ENCODE assay signal across 24 cellular contexts in genomic region chr2:121098556-121098955, GRCh38.
"Had no signal": no experiment of that assay in that cellular context is flagged by ENCODE, and none has a peak within 500 bp of the region (broad histone marks: within the 10 kb centered on the region; RNA-seq: fewer than 3 reads in every experiment).

No MANE protein-coding gene starts in this region.

- H3K4me3 ChIP-seq: esophagus squamous epithelium, gastroesophageal sphincter had no signal

- H3K9me3 ChIP-seq: esophagus squamous epithelium, gastroesophageal sphincter had no signal

- H3K27me3 Mint-ChIP-seq: activated CD4-positive, alpha-beta T cell treated with anti-CD3 and anti-CD28 coated beads, Interleukin-2, amount 10 ng/mL, durations not matched to agents 24 days and 14 days; activated naive CD8-positive, alpha-beta T cell had no signal

- H3K4me3 Mint-ChIP-seq: activated CD4-positive, alpha-beta memory T cell treated with anti-CD3 and anti-CD28 coated beads for 36 hours; activated CD4-positive, alpha-beta T cell treated with anti-CD3 and anti-CD28 coated beads for 36 hours; activated CD4-positive, alpha-beta T cell treated with anti-CD3 and anti-CD28 coated beads, Interleukin-2, amount 10 ng/mL, durations not matched to agents 24 days and 14 days; activated CD8-positive, alpha-beta memory T cell treated with anti-CD3 and anti-CD28 coated beads, Interleukin-2, amount 10 ng/mL, durations not matched to agents 7 days and 5 days; activated CD8-positive, alpha-beta T cell treated with anti-CD3 and anti-CD28 coated beads, Interleukin-2, amount 10 ng/mL, durations not matched to agents 7 days and 5 days; activated naive CD8-positive, alpha-beta T cell; activated T-helper 1 cell treated with anti-CD3 and anti-CD28 coated beads, Interleukin-12 subunit alpha, Interleukin-12 subunit beta, Interleukin-2, Interleukin-4 antibody, amounts not matched to agents 30 ng/mL and 10 ng/mL and 1 ng/mL, durations not matched to agents 14 hours and 24 hours and 36 hours had no signal

- H3K9me3 Mint-ChIP-seq: activated CD4-positive, alpha-beta memory T cell treated with anti-CD3 and anti-CD28 coated beads for 36 hours; activated CD4-positive, alpha-beta T cell treated with anti-CD3 and anti-CD28 coated beads, Interleukin-2, amount 10 ng/mL, durations not matched to agents 24 days and 14 days; activated T-helper 1 cell treated with anti-CD3 and anti-CD28 coated beads, Interleukin-12 subunit alpha, Interleukin-12 subunit beta, Interleukin-2, Interleukin-4 antibody, amounts not matched to agents 30 ng/mL and 10 ng/mL and 1 ng/mL, durations not matched to agents 14 hours and 24 hours and 36 hours; activated T-helper 2 cell treated with anti-CD3 and anti-CD28 coated beads, Interferon-gamma antibody, Interleukin-2, Interleukin-4, amounts not matched to agents 10 μg/mL and 5 μg/mL and 100 μg/mL, durations not matched to agents 14 hours and 24 hours and 36 hours had no signal

- ATAC-seq: activated CD4-positive, alpha-beta T cell treated with anti-CD3 and anti-CD28 coated beads for 36 hours; activated CD8-positive, alpha-beta memory T cell treated with anti-CD3 and anti-CD28 coated beads, Interleukin-2, amount 10 ng/mL, durations not matched to agents 7 days and 5 days; activated CD8-positive, alpha-beta T cell treated with anti-CD3 and anti-CD28 coated beads, Interleukin-2, amount 10 ng/mL, durations not matched to agents 7 days and 5 days; gastroesophageal sphincter had no signal

- DNase-seq: activated CD4-positive, alpha-beta memory T cell treated with anti-CD3 and anti-CD28 coated beads for 36 hours; activated CD4-positive, alpha-beta T cell treated with anti-CD3 and anti-CD28 coated beads for 36 hours; activated CD4-positive, alpha-beta T cell treated with anti-CD3 and anti-CD28 coated beads, Interleukin-2, amount 10 ng/mL, durations not matched to agents 24 days and 14 days; activated CD4-positive, CD25-positive, alpha-beta regulatory T cell; activated CD4-positive, CD25-positive, alpha-beta regulatory T cell treated with anti-CD3 and anti-CD28 coated beads, Interleukin-2, amount 50 U/mL, for 72 hours; activated CD8-positive, alpha-beta memory T cell treated with anti-CD3 and anti-CD28 coated beads, Interleukin-2, amount 10 ng/mL, durations not matched to agents 7 days and 5 days; activated CD8-positive, alpha-beta memory T cell treated with anti-CD3 and anti-CD28 coated beads, Interleukin-2, amount 50 U/mL, for 4 hours; activated CD8-positive, alpha-beta T cell treated with anti-CD3 and anti-CD28 coated beads, Interleukin-2, amount 10 ng/mL, durations not matched to agents 7 days and 5 days; activated effector memory CD4-positive, alpha-beta T cell treated with anti-CD3 and anti-CD28 coated beads, Interleukin-2, amount 50 U/mL, for 16 hours; activated naive CD4-positive, alpha-beta T cell treated with anti-CD3 and anti-CD28 coated beads, Interleukin-2, amount 50 U/mL, for 16 hours; activated T-cell treated with anti-CD3 and anti-CD28 coated beads, Interleukin-2, amount 50 U/mL, for 1 hour; activated T-cell treated with anti-CD3 and anti-CD28 coated beads, Interleukin-2, amount 50 U/mL, for 48 hours; amniotic stem cell; central memory CD4-positive, alpha-beta T cell; cerebellar nuclear complex; effector CD8-positive, alpha-beta T cell; esophagus squamous epithelium; foreskin melanocyte; T-helper 2 cell had no signal

- H3K27ac Mint-ChIP-seq: activated CD4-positive, alpha-beta memory T cell treated with anti-CD3 and anti-CD28 coated beads for 36 hours; activated CD4-positive, alpha-beta T cell treated with anti-CD3 and anti-CD28 coated beads for 36 hours; activated CD4-positive, alpha-beta T cell treated with anti-CD3 and anti-CD28 coated beads, Interleukin-2, amount 10 ng/mL, durations not matched to agents 24 days and 14 days; activated CD8-positive, alpha-beta memory T cell treated with anti-CD3 and anti-CD28 coated beads, Interleukin-2, amount 10 ng/mL, durations not matched to agents 7 days and 5 days; activated CD8-positive, alpha-beta T cell treated with anti-CD3 and anti-CD28 coated beads, Interleukin-2, amount 10 ng/mL, durations not matched to agents 7 days and 5 days; activated naive CD8-positive, alpha-beta T cell; activated T-helper 1 cell treated with anti-CD3 and anti-CD28 coated beads, Interleukin-12 subunit alpha, Interleukin-12 subunit beta, Interleukin-2, Interleukin-4 antibody, amounts not matched to agents 30 ng/mL and 10 ng/mL and 1 ng/mL, durations not matched to agents 14 hours and 24 hours and 36 hours; activated T-helper 2 cell treated with anti-CD3 and anti-CD28 coated beads, Interferon-gamma antibody, Interleukin-2, Interleukin-4, amounts not matched to agents 10 μg/mL and 5 μg/mL and 100 μg/mL, durations not matched to agents 14 hours and 24 hours and 36 hours had no signal

- H3K36me3 ChIP-seq: esophagus squamous epithelium, gastroesophageal sphincter had no signal

- H3K36me3 Mint-ChIP-seq: activated CD4-positive, alpha-beta memory T cell treated with anti-CD3 and anti-CD28 coated beads for 36 hours; activated CD8-positive, alpha-beta memory T cell treated with anti-CD3 and anti-CD28 coated beads, Interleukin-2, amount 10 ng/mL, durations not matched to agents 7 days and 5 days; activated naive CD8-positive, alpha-beta T cell had no signal

- H3K27ac ChIP-seq: epithelial cell of prostate, esophagus squamous epithelium, gastroesophageal sphincter had no signal

- H3K4me1 Mint-ChIP-seq: activated CD4-positive, alpha-beta T cell treated with anti-CD3 and anti-CD28 coated beads for 36 hours; activated CD4-positive, alpha-beta T cell treated with anti-CD3 and anti-CD28 coated beads, Interleukin-2, amount 10 ng/mL, durations not matched to agents 24 days and 14 days; activated CD8-positive, alpha-beta memory T cell treated with anti-CD3 and anti-CD28 coated beads, Interleukin-2, amount 10 ng/mL, durations not matched to agents 7 days and 5 days had no signal
